ENCODE assay signal across 8 cellular contexts in the genomic region with DNA sequence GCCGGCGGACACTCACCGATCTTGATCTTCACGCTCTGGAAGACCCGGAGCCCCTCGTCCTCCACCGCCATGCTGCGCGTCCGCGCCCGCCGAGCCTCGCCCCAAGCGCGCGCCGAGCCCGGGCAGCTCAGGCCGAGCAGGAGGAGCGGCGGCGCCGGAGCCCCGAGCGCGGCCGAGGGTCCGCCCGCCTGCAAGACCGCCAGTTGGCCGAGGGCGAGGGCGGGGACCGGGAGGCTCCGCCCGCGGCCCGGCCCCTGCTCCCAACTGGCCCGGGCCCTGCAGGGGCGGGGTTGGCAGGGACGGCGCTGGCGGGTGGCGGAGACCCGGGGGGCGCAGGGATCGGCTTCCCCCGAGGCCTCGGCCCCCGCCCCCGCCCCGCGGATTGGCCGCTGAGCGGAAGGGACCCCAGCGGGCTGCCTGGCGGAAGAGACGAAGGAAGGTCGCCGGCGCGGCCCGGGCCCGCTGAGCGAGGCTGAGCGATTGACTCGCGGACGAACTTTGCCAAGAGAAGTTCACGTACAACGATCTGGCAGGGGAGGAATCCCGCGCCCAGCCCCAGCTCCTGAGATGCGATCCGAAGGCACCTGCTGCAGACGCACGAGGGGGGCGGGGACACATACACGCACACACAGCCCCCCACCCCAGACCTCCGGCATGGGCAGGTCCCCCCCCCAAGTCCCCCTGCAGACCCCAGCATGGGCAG. TPM values are rescaled to one million over a fixed set of nuclear protein-coding genes. Genes with fewer than 3 reads are reported as not detected.
A peak's percentile ranks its signal among the peaks of the same experiment; 100 is the strongest.
DNase-seq lines count a peak whose midpoint lies in the region; ATAC-seq and TF ChIP-seq lines count a peak whose summit lies in the region.

A gene with protein sequence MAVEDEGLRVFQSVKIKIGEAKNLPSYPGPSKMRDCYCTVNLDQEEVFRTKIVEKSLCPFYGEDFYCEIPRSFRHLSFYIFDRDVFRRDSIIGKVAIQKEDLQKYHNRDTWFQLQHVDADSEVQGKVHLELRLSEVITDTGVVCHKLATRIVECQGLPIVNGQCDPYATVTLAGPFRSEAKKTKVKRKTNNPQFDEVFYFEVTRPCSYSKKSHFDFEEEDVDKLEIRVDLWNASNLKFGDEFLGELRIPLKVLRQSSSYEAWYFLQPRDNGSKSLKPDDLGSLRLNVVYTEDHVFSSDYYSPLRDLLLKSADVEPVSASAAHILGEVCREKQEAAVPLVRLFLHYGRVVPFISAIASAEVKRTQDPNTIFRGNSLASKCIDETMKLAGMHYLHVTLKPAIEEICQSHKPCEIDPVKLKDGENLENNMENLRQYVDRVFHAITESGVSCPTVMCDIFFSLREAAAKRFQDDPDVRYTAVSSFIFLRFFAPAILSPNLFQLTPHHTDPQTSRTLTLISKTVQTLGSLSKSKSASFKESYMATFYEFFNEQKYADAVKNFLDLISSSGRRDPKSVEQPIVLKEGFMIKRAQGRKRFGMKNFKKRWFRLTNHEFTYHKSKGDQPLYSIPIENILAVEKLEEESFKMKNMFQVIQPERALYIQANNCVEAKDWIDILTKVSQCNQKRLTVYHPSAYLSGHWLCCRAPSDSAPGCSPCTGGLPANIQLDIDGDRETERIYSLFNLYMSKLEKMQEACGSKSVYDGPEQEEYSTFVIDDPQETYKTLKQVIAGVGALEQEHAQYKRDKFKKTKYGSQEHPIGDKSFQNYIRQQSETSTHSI (minus strand): TSS at position 205 of the 703 bp plus-strand sequence. CDS start 134 bp downstream, at position 71.

- H3K4me1 Mint-ChIP-seq in IgD-negative memory B cell = peaks cover 26 to 48% (median 32%) of the 10 kb centered on the region in 3 donors

- H3K4me3 ChIP-seq in SU-DHL-6 (ENCODE audit: insufficient read depth, low read length, poor library complexity, severe bottlenecking) = peak within 1 kb of the TSS; percentile 54
- peak within 1 kb of the TSS; percentile 64 to 98 (median 84) for H3K4me3 ChIP-seq in heart right ventricle
- H3K4me3 ChIP-seq in ovary = peak within 1 kb of the TSS; percentile 77

- H3K9ac ChIP-seq in SU-DHL-6 (ENCODE audit: low read length) = peak within 1 kb of the TSS; percentile 44

- H3K4me2 ChIP-seq in SU-DHL-6 (ENCODE audit: low read depth, low read length, poor library complexity, severe bottlenecking) = peak within 1 kb of the TSS; percentile 56

- no peaks in the 10 kb centered on the region for H3K27me3 Mint-ChIP-seq in IgD-negative memory B cell

- 0 out of 2 replicates have a peak, but pooled peaks cover 6% of the 10 kb centered on the region for H3F3A ChIP-seq in SU-DHL-6 (ENCODE audit: insufficient read depth)

- ATAC-seq in GM21576 (IDR thresholded peaks at IDR 0.05; ENCODE audit: unreplicated experiment) (peak; percentile 51), heart right ventricle (peak; percentile 77 to 94 (median 84))

- peak within 1 kb of the TSS; percentile 20 for H2AFZ ChIP-seq in SU-DHL-6 (ENCODE audit: low read depth, low read length, severe bottlenecking)

- H3K9me2 ChIP-seq in SU-DHL-6 (replicated peaks; ENCODE audit: insufficient read depth, low read length) = no peaks in the 10 kb centered on the region

- H3K27me3 ChIP-seq in SU-DHL-6 (ENCODE audit: low read length) (no peaks in the 10 kb centered on the region), heart right ventricle (no peaks in the 10 kb centered on the region), ovary (no peaks in the 10 kb centered on the region)

- H4K20me1 ChIP-seq in SU-DHL-6 (ENCODE audit: low read depth, low read length) = no peaks in the 10 kb centered on the region

- no peak for TF ChIP-seq CTCF in SU-DHL-6 (IDR thresholded peaks at IDR 0.05; ENCODE audit: insufficient read depth, low read length, poor library complexity, severe bottlenecking)
- TF ChIP-seq CTCF in heart right ventricle (IDR thresholded peaks at IDR 0.05) = no peak
- no peak for TF ChIP-seq CTCF in ovary (IDR thresholded peaks at IDR 0.05)

- peaks cover 0 to 1% (median 0%) of the 10 kb centered on the region in 3 donors for H3K9me3 Mint-ChIP-seq in IgD-negative memory B cell

- no peak for TF ChIP-seq POLR2A in ovary (IDR thresholded peaks at IDR 0.05)

- H3K36me3 ChIP-seq in SU-DHL-6 (ENCODE audit: low read length) (no peaks in the 10 kb centered on the region), heart right ventricle (no peaks in the 10 kb centered on the region), ovary (no peaks in the 10 kb centered on the region)

- H3K27ac ChIP-seq in SU-DHL-6 (ENCODE audit: low read depth, low read length) (no peak within 1 kb of the TSS), heart right ventricle (peak within 1 kb of the TSS; percentile 2 to 92 (median 78)), ovary (peak within 1 kb of the TSS; percentile 22 to 63)

- peaks cover 25 to 48% (median 42%) of the 10 kb centered on the region in 9 donors for H3K4me1 ChIP-seq in heart right ventricle
- peaks cover 7% of the 10 kb centered on the region for H3K4me1 ChIP-seq in ovary (ENCODE audit: insufficient read depth)

- TF ChIP-seq EP300 in ovary (IDR thresholded peaks at IDR 0.05) = no peak

- H3K9me3 ChIP-seq in SU-DHL-6 (ENCODE audit: insufficient read depth, low read length) (no peaks in the 10 kb centered on the region), heart right ventricle (no peaks in the 10 kb centered on the region), ovary (no peaks in the 10 kb centered on the region)

- H3K36me3 Mint-ChIP-seq in IgD-negative memory B cell = no peaks in the 10 kb centered on the region

- 0 to 1% methylated on average over 67 to 81 of the region's 81 CpGs for WGBS in heart right ventricle, 2 donors
- WGBS in ovary, 3 donors = 0 to 1% (median 1%) methylated on average over 45 to 81 of the region's 81 CpGs

- peak within 1 kb of the TSS; percentile 81 to 100 (median 98) for H3K4me3 Mint-ChIP-seq in IgD-negative memory B cell

- intact Hi-C loops in heart right ventricle (cut with DNase I) = loop anchor here in 3 of 10 donors (5.0 to 10.0 kb wide), 4 partner anchors 65 to 138 kb away; no protein-coding TSS in a partner anchor
- intact Hi-C loops in ovary (cut with DNase I) = loop anchor here in 3 of 4 donors (5.0 to 10.0 kb wide), 3 partner anchors 65 to 78 kb away; no protein-coding TSS in a partner anchor

- no peaks in the 10 kb centered on the region for H3K79me2 ChIP-seq in SU-DHL-6 (ENCODE audit: insufficient read depth, low read length)

- peak within 1 kb of the TSS; percentile 84 to 97 (median 93) for H3K27ac Mint-ChIP-seq in IgD-negative memory B cell

- DNase-seq in ELR (ENCODE audit: low read depth) (peak; percentile 84), anterior cingulate cortex (lab: John Stamatoyannopoulos, UW) (peak in 47 of 58 donors; percentile 33 to 80 (median 58)), heart right ventricle (peak; percentile 72 to 85), ovary (peak; percentile 64 to 85 (median 75)), NCI-H2107 treated with DMSO at 0.1 percent for 48 hours (lab: John Stamatoyannopoulos, UW; ENCODE audit: unreplicated experiment) (no peak)

RNA-seq across cellular contexts. Expression of the gene that starts here (rescaled TPM):
- 52.8 TPM for polyA plus RNA-seq in IgD-negative memory B cell
- 10 to 100 TPM in 7 of 10 donors, 1 to 10 TPM in 3; 7.3 to 16.9 (median 10.6) TPM for total RNA-seq in heart right ventricle
- polyA plus RNA-seq in heart right ventricle = 1 to 10 TPM; 6.8 to 7.3 TPM
- total RNA-seq in ovary = 10 to 100 TPM in 3 of 7 donors, 1 to 10 TPM in 4; 5.4 to 16.9 (median 9.4) TPM
- 1 to 10 TPM; 6.8 to 9.8 TPM for polyA plus RNA-seq in ovary
